ENCODE assay signal across 10 cellular contexts in genomic region chr2:219142329-219142728, GRCh38. TPM values are rescaled to one million over a fixed set of nuclear protein-coding genes. Genes with fewer than 3 reads are reported as not detected.
DNase-seq lines count a peak whose midpoint lies in the region; TF ChIP-seq lines count a peak whose summit lies in the region.
"Had no signal": no experiment of that assay in that cellular context is flagged by ENCODE, and none has a peak within 500 bp of the region (broad histone marks: within the 10 kb centered on the region; RNA-seq: fewer than 3 reads in every experiment).

No MANE protein-coding gene starts in this region.

- H3K27ac Mint-ChIP-seq in HFFc6 (peak overlapping the region; percentile 69), type B pancreatic cell (no peak overlapping the region)
- no peak overlapping the region for H3K27ac Mint-ChIP-seq in T-helper 2 cell treated with Interferon-gamma antibody and Interleukin-4, amounts not matched to agents 5 μg/mL and 100 μg/mL, for 36 hours
- H3K27ac Mint-ChIP-seq: stimulated activated memory B cell treated with anti-CD40 and anti-IgM and Interleukin-4, amounts not matched to agents 10 μg/mL and 1 μg/mL and 100 μg/mL, for 72 hours had no signal

- no peak overlapping the region for H3K4me3 ChIP-seq in ACC112 (ENCODE audit: low read depth, low read length)
- H3K4me3 ChIP-seq in adipocyte (ENCODE audit: low read length) = no peak overlapping the region
- H3K4me3 ChIP-seq: BLaER1 treated with 17β-estradiol and CSF1 and Interleukin-3, amounts not matched to agents 10 nM and 100 nM had no signal

- H3K27ac ChIP-seq in ACC112 (ENCODE audit: low read depth, low read length) = peak overlapping the region; percentile 34; the same call in 1 of the 2 replicates
- H3K27ac ChIP-seq: BLaER1 treated with 17β-estradiol and CSF1 and Interleukin-3, amounts not matched to agents 10 nM and 100 nM had no signal

- no peak overlapping the region for H2AFZ ChIP-seq in ACC112 (ENCODE audit: low read length, unreplicated experiment)

- H3K36me3 ChIP-seq in ACC112 (ENCODE audit: insufficient read depth, low read length) = peaks cover 10% of the 10 kb centered on the region; the same call in 1 of the 2 replicates
- H3K36me3 ChIP-seq in adipocyte (ENCODE audit: control insufficient read depth, insufficient read depth, low read length, severe bottlenecking) = peaks cover 41% of the 10 kb centered on the region

- no peaks in the 10 kb centered on the region for H3K79me2 ChIP-seq in ACC112 (ENCODE audit: control insufficient read depth, insufficient read depth, low read length, unreplicated experiment)

- peak; percentile 68 for TF ChIP-seq CTCF in HFFc6 (IDR thresholded peaks at IDR 0.05)
- no peak for TF ChIP-seq CTCF in type B pancreatic cell (conservative IDR thresholded peaks at IDR 0.05)

- H3K4me3 Mint-ChIP-seq in HFFc6 (peak overlapping the region; percentile 19; the same call in 1 of the 2 replicates), type B pancreatic cell (no peak overlapping the region)
- H3K4me3 Mint-ChIP-seq in T-helper 2 cell treated with Interferon-gamma antibody and Interleukin-4, amounts not matched to agents 5 μg/mL and 100 μg/mL, for 36 hours = no peak overlapping the region
- H3K4me3 Mint-ChIP-seq: stimulated activated memory B cell treated with anti-CD40 and anti-IgM and Interleukin-4, amounts not matched to agents 10 μg/mL and 1 μg/mL and 100 μg/mL, for 72 hours had no signal

- H3K4me1 Mint-ChIP-seq in HFFc6 (ENCODE audit: low read depth) (peaks cover 24% of the 10 kb centered on the region), type B pancreatic cell (ENCODE audit: unreplicated experiment) (no peaks in the 10 kb centered on the region)
- no peaks in the 10 kb centered on the region for H3K4me1 Mint-ChIP-seq in T-helper 2 cell treated with Interferon-gamma antibody and Interleukin-4, amounts not matched to agents 5 μg/mL and 100 μg/mL, for 36 hours (ENCODE audit: low read depth)

- DNase-seq in HFFc6 (peak; percentile 90), adipocyte (ENCODE audit: low read depth) (peak; percentile 95), foreskin melanocyte (peak; percentile 45), hippocampal formation (lab: John Stamatoyannopoulos, UW) (no peak), type B pancreatic cell (ENCODE audit: extremely low spot score, unreplicated experiment) (no peak)
- no peak for DNase-seq in stimulated activated naive CD4-positive, alpha-beta T cell treated with Interleukin-2 at 50 U/mL for 16 hours (lab: John Stamatoyannopoulos, UW)
- no peak for DNase-seq in T-helper 2 cell treated with Interferon-gamma antibody and Interleukin-4, amounts not matched to agents 5 μg/mL and 100 μg/mL, for 36 hours (ENCODE audit: low spot score)

- H3K36me3 Mint-ChIP-seq in HFFc6 (ENCODE audit: low read depth) (peaks cover 24% of the 10 kb centered on the region), type B pancreatic cell (peaks cover 25% of the 10 kb centered on the region)
- H3K36me3 Mint-ChIP-seq in T-helper 2 cell treated with Interferon-gamma antibody and Interleukin-4, amounts not matched to agents 5 μg/mL and 100 μg/mL, for 36 hours (ENCODE audit: low read depth) = peaks cover 35% of the 10 kb centered on the region

- H3K4me1 ChIP-seq in ACC112 (ENCODE audit: control insufficient read depth, insufficient read depth, low read length, unreplicated experiment) = peaks cover 18% of the 10 kb centered on the region
- H3K4me1 ChIP-seq in adipocyte (ENCODE audit: control insufficient read depth, insufficient read depth, low read length) = peaks cover 6% of the 10 kb centered on the region
- H3K4me1 ChIP-seq: BLaER1 treated with 17β-estradiol and CSF1 and Interleukin-3, amounts not matched to agents 10 nM and 100 nM had no signal

- H3K27me3 ChIP-seq in ACC112 (ENCODE audit: insufficient read depth, low read length) = no peaks in the 10 kb centered on the region
- H3K27me3 ChIP-seq in adipocyte (replicated peaks; ENCODE audit: control insufficient read depth, insufficient read depth, low read length) = no peaks in the 10 kb centered on the region
- H3K27me3 ChIP-seq: BLaER1 treated with 17β-estradiol and CSF1 and Interleukin-3, amounts not matched to agents 10 nM and 100 nM had no signal

- H3K9ac ChIP-seq in adipocyte (ENCODE audit: low read length) = no peak overlapping the region
- H3K9ac ChIP-seq: BLaER1 treated with 17β-estradiol and CSF1 and Interleukin-3, amounts not matched to agents 10 nM and 100 nM had no signal

- no peaks in the 10 kb centered on the region for H3K9me3 Mint-ChIP-seq in HFFc6
- H3K9me3 Mint-ChIP-seq in T-helper 2 cell treated with Interferon-gamma antibody and Interleukin-4, amounts not matched to agents 5 μg/mL and 100 μg/mL, for 36 hours = no peaks in the 10 kb centered on the region
- H3K9me3 Mint-ChIP-seq in type B pancreatic cell = no peaks in the 10 kb centered on the region
- H3K9me3 Mint-ChIP-seq: stimulated activated memory B cell treated with anti-CD40 and anti-IgM and Interleukin-4, amounts not matched to agents 10 μg/mL and 1 μg/mL and 100 μg/mL, for 72 hours had no signal

- H3K27me3 Mint-ChIP-seq in HFFc6 (ENCODE audit: insufficient read depth) (no peaks in the 10 kb centered on the region; the same call in none of the 2 replicates), type B pancreatic cell (no peaks in the 10 kb centered on the region)
- H3K27me3 Mint-ChIP-seq in T-helper 2 cell treated with Interferon-gamma antibody and Interleukin-4, amounts not matched to agents 5 μg/mL and 100 μg/mL, for 36 hours (ENCODE audit: low read depth) = no peaks in the 10 kb centered on the region
- H3K27me3 Mint-ChIP-seq: stimulated activated memory B cell treated with anti-CD40 and anti-IgM and Interleukin-4, amounts not matched to agents 10 μg/mL and 1 μg/mL and 100 μg/mL, for 72 hours had no signal

- no peaks in the 10 kb centered on the region for H3K9me3 ChIP-seq in adipocyte (ENCODE audit: control insufficient read depth, low read length)

RNA-seq across cellular contexts. Expression of gene NHEJ1, which starts 18.3 kb away (rescaled TPM):
- 10 to 100 TPM; 12.0 to 16.6 (median 14.1) TPM for total RNA-seq in HFFc6 (2021; fragmentation: NEBNext Ultra II Directional; extraction: Animal tissue kit (Norgen Biotek cat#: 25700))
- 17.9 and 19.6 TPM in 2 replicates for total RNA-seq in type B pancreatic cell (ENCODE audit: low replicate concordance)

RNA-seq across cellular contexts. Expression of gene SLC23A3, which starts 27.5 kb away (rescaled TPM):
- total RNA-seq in HFFc6 (2021; fragmentation: NEBNext Ultra II Directional; extraction: Animal tissue kit (Norgen Biotek cat#: 25700)) = 1 to 10 TPM in 2 of 6 experiments, under 1 TPM in 4; 0.36 to 1.5 (median 0.88) TPM
- total RNA-seq in type B pancreatic cell (ENCODE audit: low replicate concordance) = 5.5 and 6.1 TPM in 2 replicates

RNA-seq across cellular contexts. Expression of gene CNPPD1, which starts 34.4 kb away (rescaled TPM):
- 10 to 100 TPM; 37.9 to 46.2 (median 42.2) TPM for total RNA-seq in HFFc6 (2021; fragmentation: NEBNext Ultra II Directional; extraction: Animal tissue kit (Norgen Biotek cat#: 25700))
- total RNA-seq in type B pancreatic cell (ENCODE audit: low replicate concordance) = 37.8 and 54.0 TPM in 2 replicates

RNA-seq across cellular contexts. Expression of gene RETREG2, which starts 35.7 kb away (rescaled TPM):
- 100 to 1,000 TPM in 1 of 6 experiments, 10 to 100 TPM in 5; 77.3 to 102 (median 85.5) TPM for total RNA-seq in HFFc6 (2021; fragmentation: NEBNext Ultra II Directional; extraction: Animal tissue kit (Norgen Biotek cat#: 25700))
- total RNA-seq in type B pancreatic cell (ENCODE audit: low replicate concordance) = 86.2 and 88.7 TPM in 2 replicates

Comparison
In these comparisons a context has a peak if more than half of its experiments do, and no peak if none do; other contexts are left out.
1. DNase-seq: peak in HFFc6 (single experiment), adipocyte (single experiment) and foreskin melanocyte (single experiment); none in hippocampal formation (0 of 2), stimulated activated naive CD4-positive, alpha-beta T cell treated with Interleukin-2 at 50 U/mL for 16 hours (single experiment), T-helper 2 cell treated with Interferon-gamma antibody and Interleukin-4, amounts not matched to agents 5 μg/mL and 100 μg/mL, for 36 hours (single experiment) and type B pancreatic cell (single experiment).